In genomic region chr10:114609518-114610426, GRCh38 we compare ENCODE assay signal across 13 cellular contexts.
"Had no signal": no experiment of that assay in that cellular context is flagged by ENCODE, and none has a peak within 500 bp of the region (broad histone marks: within the 10 kb centered on the region; RNA-seq: fewer than 3 reads in every experiment).

No MANE protein-coding gene starts in this region.

- H3K9me3 ChIP-seq: ascending aorta, mucosa of descending colon, thoracic aorta had no signal

- DNase-seq: activated CD4-positive, alpha-beta T cell treated with anti-CD3 and anti-CD28 coated beads, Interleukin-2, amount 50 U/mL, for 48 hours; activated CD4-positive, CD25-positive, alpha-beta regulatory T cell treated with anti-CD3 and anti-CD28 coated beads, Interleukin-2, amount 50 U/mL, for 72 hours; activated CD8-positive, alpha-beta memory T cell treated with anti-CD3 and anti-CD28 coated beads, Interleukin-2, amount 10 ng/mL, durations not matched to agents 7 days and 5 days; activated gamma-delta T cell treated with Interleukin-2 at 50 U/mL for 16 hours; activated T-cell treated with anti-CD3 and anti-CD28 coated beads, Interleukin-2, amount 50 U/mL, for 24 hours; foreskin melanocyte; mucosa of descending colon; natural killer cell; stimulated activated CD4-positive, alpha-beta T cell treated with anti-CD3 and anti-CD28 coated beads, Interleukin-2, amount 100 ng/mL, for 48 hours; T-helper 9 cell had no signal

- H3K4me1 ChIP-seq: ascending aorta had no signal

- H3K27ac ChIP-seq: ascending aorta, hepatocyte, thoracic aorta had no signal

- H3K27me3 ChIP-seq: ascending aorta, hepatocyte had no signal

- H3K36me3 ChIP-seq: ascending aorta, thoracic aorta had no signal

- H3K4me3 ChIP-seq: ascending aorta, hepatocyte, mucosa of descending colon, thoracic aorta had no signal
